In the genomic region with DNA sequence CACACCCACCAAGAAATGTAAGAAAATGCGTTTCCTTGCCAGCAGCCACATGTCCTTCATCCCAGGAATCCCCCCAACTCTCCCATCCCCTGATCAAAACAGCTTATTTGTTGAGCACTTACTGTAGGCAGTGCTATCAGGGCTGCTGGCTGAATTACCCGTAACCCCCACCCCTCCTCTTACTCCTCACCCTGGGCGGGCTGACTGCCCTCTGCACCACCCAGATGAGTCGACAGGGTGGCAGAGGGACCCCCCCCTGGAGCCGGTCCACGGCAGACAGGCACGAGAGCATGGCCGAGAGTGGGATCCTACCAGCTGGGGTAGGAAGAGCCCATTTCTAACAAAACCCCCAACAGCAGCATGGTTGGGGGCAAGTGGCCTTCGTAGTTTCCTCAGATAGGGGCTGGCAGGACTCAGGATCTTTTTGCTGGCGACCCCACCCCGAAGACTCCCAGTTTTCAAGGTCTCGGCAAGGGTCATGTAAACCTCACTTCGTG, we compare ENCODE assay signal across 8 cellular contexts. TPM values are rescaled to one million over a fixed set of nuclear protein-coding genes. Genes with fewer than 3 reads are reported as not detected.
DNase-seq lines count a peak whose midpoint lies in the region; ATAC-seq, FAIRE-seq and TF ChIP-seq lines count a peak whose summit lies in the region.

No MANE protein-coding gene starts in this region.

- POLR2A ChIA-PET in K562 (lab: Yijun Ruan, JAX), result interaction anchor here (0.5 to 9.4 kb wide), 23 partner anchors 10 to 335 kb away, joined by 3 to 194 read pairs (median 5); a partner anchor contains a TSS

- peak; percentile 6 for ATAC-seq in K562

- peaks cover 29% of the 10 kb centered on the region for H3K36me3 ChIP-seq in K562 (ENCODE audit: control insufficient read depth, insufficient read depth, low read length)
- H3K36me3 ChIP-seq in liver (ENCODE audit: control insufficient read depth in 4 of 4, insufficient read depth in 3 of 4, low read depth in 1 of 4, low read length in 3 of 4), result no peaks in the 10 kb centered on the region
- H3K36me3 ChIP-seq in thyroid gland, result no peaks in the 10 kb centered on the region

- CTCF ChIA-PET in K562 (lab: Yijun Ruan, JAX; ENCODE audit: low intra/inter-chr PET ratio), result interaction anchor here (0.7 to 5.9 kb wide), 15 partner anchors 10 to 459 kb away, joined by 3 to 73 read pairs (median 6); a partner anchor contains a TSS

- H3K9me1 ChIP-seq in K562 (ENCODE audit: control insufficient read depth, insufficient read depth, low read length), result no peaks in the 10 kb centered on the region

- BruUV-seq in K562 (replicated peaks; lab: Mats Ljungman, UMichigan), result no TSS peak

- H2AFZ ChIP-seq in K562 (ENCODE audit: low read depth, low read length), result peak overlapping the region; percentile 97

- TF ChIP-seq CTCF in GM12864 (IDR thresholded peaks at IDR 0.05; ENCODE audit: low read depth, low read length, missing control alignments), result no peak
- no peak for TF ChIP-seq CTCF in LNCaP clone FGC (IDR thresholded peaks at IDR 0.05; ENCODE audit: control insufficient read depth, extremely low read depth, insufficient read depth)
- no peak for TF ChIP-seq CTCF in K562 (IDR thresholded peaks at IDR 0.05 in 2 of 3, conservative IDR thresholded peaks at IDR 0.05 in 1 of 3; ENCODE audit: insufficient read depth in 2 of 3, low read depth in 1 of 3, low read length in 3 of 3)
- no peak for TF ChIP-seq CTCF in liver (IDR thresholded peaks at IDR 0.05; ENCODE audit: low read depth, low read length, missing input control)
- no peak for TF ChIP-seq CTCF in thyroid gland (IDR thresholded peaks at IDR 0.05)

- no peak for TF ChIP-seq RAD21 in K562 (CRISPR knock-in tag; conservative IDR thresholded peaks at IDR 0.05 in 1 of 2, IDR thresholded peaks at IDR 0.05 in 1 of 2)
- no peak for TF ChIP-seq RAD21 in liver (IDR thresholded peaks at IDR 0.05)

- H3K27ac ChIP-seq in K562 (ENCODE audit: extremely low read depth, low read depth, low read length), result peak overlapping the region; percentile 81
- H3K27ac ChIP-seq in liver (ENCODE audit: low read depth in 1 of 2, low read length in 2 of 2), result peak overlapping the region; percentile 92
- peak overlapping the region; percentile 58 to 100 (median 100) for H3K27ac ChIP-seq in thyroid gland

- no peaks in the 10 kb centered on the region for H4K20me1 ChIP-seq in K562 (replicated peaks; ENCODE audit: control insufficient read depth, insufficient read depth, low read length)

- peak overlapping the region; percentile 75 to 91 for H3K9ac ChIP-seq in K562 (ENCODE audit: insufficient read depth in 1 of 2, low read depth in 2 of 2, low read length in 2 of 2)
- H3K9ac ChIP-seq in liver (ENCODE audit: low read depth in 1 of 2, low read length in 2 of 2), result peak overlapping the region; percentile 72 to 73

- in situ Hi-C loops in K562 (cut with MboI), result loop anchor here (5.0 kb wide), 3 partner anchors 93 to 242 kb away; a partner anchor contains a TSS

- H3K9me3 ChIP-seq in K562 (replicated peaks; ENCODE audit: control insufficient read depth, insufficient read depth, low read depth, low read length) (no peaks in the 10 kb centered on the region), liver (ENCODE audit: control insufficient read depth in 4 of 4, low read length in 3 of 4) (no peaks in the 10 kb centered on the region), thyroid gland (no peaks in the 10 kb centered on the region)

- H3K27me3 ChIP-seq in K562 (ENCODE audit: control insufficient read depth in 2 of 2, insufficient read depth in 2 of 2, low read length in 2 of 2), result no peaks in the 10 kb centered on the region
- H3K27me3 ChIP-seq in liver (ENCODE audit: control insufficient read depth in 4 of 4, insufficient read depth in 4 of 4, low read length in 3 of 4), result no peaks in the 10 kb centered on the region
- H3K27me3 ChIP-seq in thyroid gland, result no peaks in the 10 kb centered on the region

- peak overlapping the region; percentile 92 for H3K4me2 ChIP-seq in K562 (ENCODE audit: insufficient read depth, low read length)

- no peak for DNase-seq in GM12864 (ENCODE audit: low read depth)
- no peak for DNase-seq in LNCaP clone FGC (ENCODE audit: low read depth)
- DNase-seq in K562 (ENCODE audit: extremely low read depth in 1 of 4, low spot score in 3 of 4), result peak in 2 of 4 experiments; percentile 31 to 63
- peak; percentile 48 to 54 for DNase-seq in thyroid gland
- no peak for DNase-seq in AML-193 (lab: John Stamatoyannopoulos, UW)
- no peak for DNase-seq in NCI-H2081 treated with DMSO at 0.1 percent for 48 hours (lab: John Stamatoyannopoulos, UW)
- no peak for DNase-seq in SIG-M5 treated with dmso at 0.1 percent for 504 hours (lab: John Stamatoyannopoulos, UW; ENCODE audit: unreplicated experiment)

- FAIRE-seq in K562 (lab: Jason Lieb, UNC), result no peak

- 1% methylated on average over 13 of the region's 13 CpGs for WGBS in K562 (ENCODE audit: insufficient coverage, low coverage, missing lambda C conversion rate)
- under 1% methylated on average over 13 of the region's 13 CpGs for WGBS in liver
- 1 to 4% methylated on average over 5 to 12 of the region's 13 CpGs for WGBS in thyroid gland, 2 donors

- intact Hi-C loops in K562 (cut with micrococcal nuclease) (loop anchor here (1.0 to 5.0 kb wide), 6 partner anchors 18 to 242 kb away; a partner anchor contains a TSS), thyroid gland (cut with DNase I) (loop anchor here (2.0 to 5.0 kb wide), 2 partner anchors 18 to 97 kb away; no protein-coding TSS in a partner anchor)

- TF ChIP-seq POLR2A in K562 (conservative IDR thresholded peaks at IDR 0.05), result peak; percentile 58
- TF ChIP-seq POLR2A in thyroid gland (IDR thresholded peaks at IDR 0.05), result no peak

- peaks cover 48% of the 10 kb centered on the region for H3K79me2 ChIP-seq in K562 (ENCODE audit: control insufficient read depth, insufficient read depth, low read length)

- H3K4me1 ChIP-seq in K562 (replicated peaks in 1 of 2; ENCODE audit: control insufficient read depth in 2 of 2, insufficient read depth in 2 of 2, low read length in 2 of 2), result peaks cover 38 to 78% of the 10 kb centered on the region in 2 experiments
- peaks cover 17 to 62% (median 53%) of the 10 kb centered on the region in 4 donors for H3K4me1 ChIP-seq in liver (ENCODE audit: control insufficient read depth in 4 of 4, insufficient read depth in 4 of 4, low read length in 3 of 4)
- H3K4me1 ChIP-seq in thyroid gland, result peaks cover 66 to 83% of the 10 kb centered on the region in 2 donors

- H3K4me3 ChIP-seq in GM12864 (ENCODE audit: low read depth, low read length) (peak overlapping the region; percentile 20), LNCaP clone FGC (ENCODE audit: low read depth, low read length) (peak overlapping the region; percentile 68), K562 (peak overlapping the region; percentile 24), liver (ENCODE audit: low read depth in 1 of 3, low read length in 3 of 3) (peak overlapping the region in 2 of 3 donors; percentile 2 to 4), thyroid gland (replicated peaks in 1 of 3) (peak overlapping the region in 1 of 3 donors; percentile 32)

- TF ChIP-seq EP300 in K562 (IDR thresholded peaks at IDR 0.05; ENCODE audit: low read length), result no peak

TF ChIP-seq in liver, 16 proteins besides CTCF, POLR2A, EP300 and RAD21 (continues in another document):
- TF ChIP-seq, protein P1, sequence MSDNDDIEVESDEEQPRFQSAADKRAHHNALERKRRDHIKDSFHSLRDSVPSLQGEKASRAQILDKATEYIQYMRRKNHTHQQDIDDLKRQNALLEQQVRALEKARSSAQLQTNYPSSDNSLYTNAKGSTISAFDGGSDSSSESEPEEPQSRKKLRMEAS (IDR thresholded peaks at IDR 0.05), result peak; percentile 14

RNA-seq across cellular contexts. Expression of a gene that starts 1.1 kb away (rescaled TPM):
- 78.6 and 99.1 TPM in 2 replicates for total RNA-seq in K562 (2011; cell fraction: chromatin; rRNA removed; ENCODE audit: low replicate concordance)
- 34.0 and 38.0 TPM in 2 replicates for total RNA-seq in K562 (2011; cell fraction: nucleolus; rRNA removed)
- total RNA-seq in K562 (2011; cell fraction: nucleoplasm; rRNA removed), result 43.6 and 46.6 TPM in 2 replicates
- 3.5 and 3.9 TPM in 2 replicates for total RNA-seq in K562 (2014; rRNA removed)
- 3.1 and 3.9 TPM in 2 replicates for total RNA-seq in K562 (2014; rRNA removed; fragmentation: Illumina TruSeq; extraction: Trizol)
- 4.3 and 4.8 TPM in 2 replicates for total RNA-seq in K562 (2015; rRNA removed; fragmentation: Illumina TruSeq; extraction: Trizol)
- total RNA-seq in K562 (2021), result 10.1 and 10.4 TPM in 2 replicates
- polyA plus RNA-seq in K562 (2011; rRNA removed), result 4.0 and 6.3 TPM in 2 replicates
- 1.2 and 2.6 TPM in 2 replicates for polyA plus RNA-seq in K562 (2011; cell fraction: cytosol; rRNA removed)
- 21.6 and 23.6 TPM in 2 replicates for polyA plus RNA-seq in K562 (2011; cell fraction: nucleus; rRNA removed)
- polyA plus RNA-seq in K562 (2012), result 3.9 and 4.4 TPM in 2 replicates
- polyA plus RNA-seq in K562 (2014; fragmentation: Illumina TruSeq; extraction: Trizol), result 4.3 and 5.4 TPM in 2 replicates
- under 1 TPM; 0.13 to 0.45 TPM for polyA plus RNA-seq in K562 (2014; fragmentation: Nextera tagmentation; extraction: Ambion mirVana)
- 8.8 and 9.5 TPM in 2 replicates for polyA plus RNA-seq in K562 (2014; rRNA removed)
- polyA minus RNA-seq in K562 (2011; rRNA and poly(A)+ RNA removed), result 3.8 and 8.5 TPM in 2 replicates
- polyA minus RNA-seq in K562 (2011; cell fraction: cytosol; rRNA and poly(A)+ RNA removed), result 2.6 and 4.0 TPM in 2 replicates
- 19.9 and 31.2 TPM in 2 replicates for polyA minus RNA-seq in K562 (2011; cell fraction: nucleus; rRNA and poly(A)+ RNA removed)
- total RNA-seq in liver, result 1 to 10 TPM; 5.9 to 7.0 TPM
- 1 to 10 TPM in 1 of 2 donors, under 1 TPM in 1; 0.97 to 1.1 TPM for polyA plus RNA-seq in liver
- total RNA-seq in thyroid gland, result 100 to 1,000 TPM in 1 of 4 donors, 10 to 100 TPM in 3; 22.8 to 105 (median 69.9) TPM

RNA-seq across cellular contexts. Expression of a gene that starts 9.2 kb away (rescaled TPM):
- total RNA-seq in K562 (2011; cell fraction: chromatin; rRNA removed; ENCODE audit: low replicate concordance), result 15.2 and 26.5 TPM in 2 replicates
- 12.8 and 13.4 TPM in 2 replicates for total RNA-seq in K562 (2011; cell fraction: nucleolus; rRNA removed)
- total RNA-seq in K562 (2011; cell fraction: nucleoplasm; rRNA removed), result 10.8 and 11.7 TPM in 2 replicates
- total RNA-seq in K562 (2014; rRNA removed) (2.9 and 4.7 TPM in 2 replicates), K562 (2014; rRNA removed; fragmentation: Illumina TruSeq; extraction: Trizol) (0.99 and 1.4 TPM in 2 replicates), K562 (2015; rRNA removed; fragmentation: Illumina TruSeq; extraction: Trizol) (2.1 and 3.1 TPM in 2 replicates), K562 (2021) (23.6 and 26.6 TPM in 2 replicates), liver (1 to 10 TPM; 4.3 to 7.9 TPM), thyroid gland (10 to 100 TPM in 3 of 4 donors, 1 to 10 TPM in 1; 7.3 to 16.5 (median 11.7) TPM)
- polyA plus RNA-seq in K562 (2011; rRNA removed) (0.77 and 1.1 TPM in 2 replicates), K562 (2014; fragmentation: Illumina TruSeq; extraction: Trizol) (6.1 and 10.6 TPM in 2 replicates), K562 (2014; fragmentation: Nextera tagmentation; extraction: Ambion mirVana) (1 to 10 TPM in 1 of 2 experiments, under 1 TPM in 1; 0.48 to 2.3 TPM), K562 (2014; rRNA removed) (6.9 and 7.1 TPM in 2 replicates), liver (1 to 10 TPM; 1.8 to 5.8 TPM)
- 0.75 and 1.0 TPM in 2 replicates for polyA plus RNA-seq in K562 (2011; cell fraction: cytosol; rRNA removed)
- 4.0 and 7.0 TPM in 2 replicates for polyA plus RNA-seq in K562 (2011; cell fraction: nucleus; rRNA removed)
- polyA plus RNA-seq in K562 (2012), result 8.4 and 8.6 TPM in 2 replicates
- polyA minus RNA-seq in K562 (2011; rRNA and poly(A)+ RNA removed), result 1.2 and 1.3 TPM in 2 replicates
- 5.6 and 7.3 TPM in 2 replicates for polyA minus RNA-seq in K562 (2011; cell fraction: cytosol; rRNA and poly(A)+ RNA removed)
- 2.8 and 3.1 TPM in 2 replicates for polyA minus RNA-seq in K562 (2011; cell fraction: nucleus; rRNA and poly(A)+ RNA removed)

Comparison
In these comparisons a context has a peak if more than half of its experiments do, and no peak if none do; other contexts are left out.
1. DNase-seq: peak in thyroid gland (2 of 2); none in GM12864 (single experiment), LNCaP clone FGC (single experiment), AML-193 (0 of 2), NCI-H2081 treated with DMSO at 0.1 percent for 48 hours (single experiment) and SIG-M5 treated with dmso at 0.1 percent for 504 hours (single experiment).
2. Peak in every context shown above with its lines, with median percentiles within 50 percentile points of each other: H3K27ac ChIP-seq.